In the genomic region with DNA sequence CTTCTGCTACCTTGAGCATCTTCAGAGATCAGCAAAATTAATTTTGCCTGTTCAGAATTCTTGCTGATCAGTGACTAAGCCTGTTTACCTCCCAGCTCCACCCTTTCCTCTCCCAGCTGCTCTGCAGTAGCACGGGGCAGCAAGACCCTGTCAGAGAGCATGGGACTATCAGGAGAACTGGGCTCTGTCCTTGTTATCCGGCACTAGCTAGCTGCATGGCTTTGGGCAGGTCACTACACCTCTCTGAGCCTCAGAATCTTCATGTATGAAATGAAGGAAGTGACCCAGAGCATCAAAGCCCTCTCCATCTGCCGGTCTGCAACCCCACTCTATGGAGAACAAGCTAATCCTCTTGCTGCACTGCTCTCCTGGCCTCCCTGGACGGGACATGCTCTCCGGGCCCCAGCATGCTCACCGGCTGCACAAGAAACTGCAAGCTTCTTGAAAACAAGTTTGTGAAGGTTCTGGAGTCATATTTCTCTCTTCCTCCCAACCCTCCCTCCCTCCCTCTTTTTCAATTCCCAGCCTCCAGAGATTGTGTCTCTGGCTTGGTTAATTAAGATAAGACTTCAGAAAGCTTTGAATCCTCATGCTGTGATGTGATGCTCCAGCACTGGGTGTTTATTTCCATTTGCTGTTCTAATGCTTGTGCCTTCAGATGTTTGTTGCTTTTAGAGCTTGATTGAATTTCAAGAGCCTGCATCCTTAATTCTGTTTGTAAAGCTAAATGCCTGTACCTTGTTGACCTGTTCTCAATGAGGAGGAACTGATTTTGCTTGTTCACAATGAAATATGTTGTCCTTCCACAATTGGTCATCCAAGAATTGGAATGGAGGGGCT, we compare ENCODE assay signal across 1 cellular context.
TF ChIP-seq lines count a peak whose summit lies in the region.

No MANE protein-coding gene starts in this region.

TF ChIP-seq in SK-N-SH, 30 proteins besides CTCF, POLR2A, EP300 and RAD21:
- TF ChIP-seq SMC3 (IDR thresholded peaks at IDR 0.05; ENCODE audit: low read depth, low read length) (no peak), JUND (IDR thresholded peaks at IDR 0.05) (no peak), TAF1 (IDR thresholded peaks at IDR 0.05; ENCODE audit: borderline replicate concordance, low read depth, low read length) (no peak), ZBTB33 (IDR thresholded peaks at IDR 0.05; ENCODE audit: borderline replicate concordance, low read depth) (no peak), POLR2AphosphoS5 (IDR thresholded peaks at IDR 0.05; ENCODE audit: low read depth, low read length) (no peak), EZH2phosphoT487 (IDR thresholded peaks at IDR 0.05; ENCODE audit: borderline replicate concordance, low read depth) (no peak), ELF1 (IDR thresholded peaks at IDR 0.05) (no peak), CHD2 (IDR thresholded peaks at IDR 0.05; ENCODE audit: low read length, partially characterized antibody) (no peak), RXRA (IDR thresholded peaks at IDR 0.05; ENCODE audit: borderline replicate concordance, low read depth) (no peak), NRF1 (IDR thresholded peaks at IDR 0.05; ENCODE audit: low read depth, low read length) (no peak), FOXM1 (IDR thresholded peaks at IDR 0.05; ENCODE audit: low read depth) (no peak), MEF2A (IDR thresholded peaks at IDR 0.05; ENCODE audit: borderline replicate concordance, low read depth) (no peak), YY1 (IDR thresholded peaks at IDR 0.05; ENCODE audit: low read depth) (no peak)
- TF ChIP-seq, protein P1, sequence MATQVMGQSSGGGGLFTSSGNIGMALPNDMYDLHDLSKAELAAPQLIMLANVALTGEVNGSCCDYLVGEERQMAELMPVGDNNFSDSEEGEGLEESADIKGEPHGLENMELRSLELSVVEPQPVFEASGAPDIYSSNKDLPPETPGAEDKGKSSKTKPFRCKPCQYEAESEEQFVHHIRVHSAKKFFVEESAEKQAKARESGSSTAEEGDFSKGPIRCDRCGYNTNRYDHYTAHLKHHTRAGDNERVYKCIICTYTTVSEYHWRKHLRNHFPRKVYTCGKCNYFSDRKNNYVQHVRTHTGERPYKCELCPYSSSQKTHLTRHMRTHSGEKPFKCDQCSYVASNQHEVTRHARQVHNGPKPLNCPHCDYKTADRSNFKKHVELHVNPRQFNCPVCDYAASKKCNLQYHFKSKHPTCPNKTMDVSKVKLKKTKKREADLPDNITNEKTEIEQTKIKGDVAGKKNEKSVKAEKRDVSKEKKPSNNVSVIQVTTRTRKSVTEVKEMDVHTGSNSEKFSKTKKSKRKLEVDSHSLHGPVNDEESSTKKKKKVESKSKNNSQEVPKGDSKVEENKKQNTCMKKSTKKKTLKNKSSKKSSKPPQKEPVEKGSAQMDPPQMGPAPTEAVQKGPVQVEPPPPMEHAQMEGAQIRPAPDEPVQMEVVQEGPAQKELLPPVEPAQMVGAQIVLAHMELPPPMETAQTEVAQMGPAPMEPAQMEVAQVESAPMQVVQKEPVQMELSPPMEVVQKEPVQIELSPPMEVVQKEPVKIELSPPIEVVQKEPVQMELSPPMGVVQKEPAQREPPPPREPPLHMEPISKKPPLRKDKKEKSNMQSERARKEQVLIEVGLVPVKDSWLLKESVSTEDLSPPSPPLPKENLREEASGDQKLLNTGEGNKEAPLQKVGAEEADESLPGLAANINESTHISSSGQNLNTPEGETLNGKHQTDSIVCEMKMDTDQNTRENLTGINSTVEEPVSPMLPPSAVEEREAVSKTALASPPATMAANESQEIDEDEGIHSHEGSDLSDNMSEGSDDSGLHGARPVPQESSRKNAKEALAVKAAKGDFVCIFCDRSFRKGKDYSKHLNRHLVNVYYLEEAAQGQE (IDR thresholded peaks at IDR 0.05; ENCODE audit: low read depth, low read length), result no peak
- TF ChIP-seq, protein P2, sequence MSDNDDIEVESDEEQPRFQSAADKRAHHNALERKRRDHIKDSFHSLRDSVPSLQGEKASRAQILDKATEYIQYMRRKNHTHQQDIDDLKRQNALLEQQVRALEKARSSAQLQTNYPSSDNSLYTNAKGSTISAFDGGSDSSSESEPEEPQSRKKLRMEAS (IDR thresholded peaks at IDR 0.05; ENCODE audit: low read depth), result no peak
- TF ChIP-seq, protein P3, sequence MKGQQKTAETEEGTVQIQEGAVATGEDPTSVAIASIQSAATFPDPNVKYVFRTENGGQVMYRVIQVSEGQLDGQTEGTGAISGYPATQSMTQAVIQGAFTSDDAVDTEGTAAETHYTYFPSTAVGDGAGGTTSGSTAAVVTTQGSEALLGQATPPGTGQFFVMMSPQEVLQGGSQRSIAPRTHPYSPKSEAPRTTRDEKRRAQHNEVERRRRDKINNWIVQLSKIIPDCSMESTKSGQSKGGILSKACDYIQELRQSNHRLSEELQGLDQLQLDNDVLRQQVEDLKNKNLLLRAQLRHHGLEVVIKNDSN (IDR thresholded peaks at IDR 0.05; ENCODE audit: borderline replicate concordance, low read depth), result no peak
- TF ChIP-seq, protein P4, sequence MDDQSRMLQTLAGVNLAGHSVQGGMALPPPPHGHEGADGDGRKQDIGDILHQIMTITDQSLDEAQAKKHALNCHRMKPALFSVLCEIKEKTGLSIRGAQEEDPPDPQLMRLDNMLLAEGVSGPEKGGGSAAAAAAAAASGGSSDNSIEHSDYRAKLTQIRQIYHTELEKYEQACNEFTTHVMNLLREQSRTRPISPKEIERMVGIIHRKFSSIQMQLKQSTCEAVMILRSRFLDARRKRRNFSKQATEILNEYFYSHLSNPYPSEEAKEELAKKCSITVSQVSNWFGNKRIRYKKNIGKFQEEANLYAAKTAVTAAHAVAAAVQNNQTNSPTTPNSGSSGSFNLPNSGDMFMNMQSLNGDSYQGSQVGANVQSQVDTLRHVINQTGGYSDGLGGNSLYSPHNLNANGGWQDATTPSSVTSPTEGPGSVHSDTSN (IDR thresholded peaks at IDR 0.05), result no peak
